In genomic region chr19:52028780-52029123, GRCh38 we compare ENCODE assay signal across 2 cellular contexts.
TF ChIP-seq lines count a peak whose summit lies in the region.

No MANE protein-coding gene starts in this region.

TF ChIP-seq in K562, 482 proteins besides CTCF, POLR2A, EP300 and RAD21:
- no peak for TF ChIP-seq EHMT2 (IDR thresholded peaks at IDR 0.05)
- 0 out of 4 replicates have a peak, but pooled peaks of 1 of the 2 experiments have one; percentile 9 for TF ChIP-seq RCOR1 (IDR thresholded peaks at IDR 0.05; ENCODE audit: borderline replicate concordance in 1 of 2, low read depth in 2 of 2, low read length in 2 of 2)

TF ChIP-seq in liver, 16 proteins besides CTCF, POLR2A, EP300 and RAD21:
- TF ChIP-seq GABPA (IDR thresholded peaks at IDR 0.05 in 1 of 2, conservative IDR thresholded peaks at IDR 0.05 in 1 of 2) (no peak), YY1 (IDR thresholded peaks at IDR 0.05) (peak; percentile 43)
